ENCODE assay signal across 1 cellular context in the genomic region with DNA sequence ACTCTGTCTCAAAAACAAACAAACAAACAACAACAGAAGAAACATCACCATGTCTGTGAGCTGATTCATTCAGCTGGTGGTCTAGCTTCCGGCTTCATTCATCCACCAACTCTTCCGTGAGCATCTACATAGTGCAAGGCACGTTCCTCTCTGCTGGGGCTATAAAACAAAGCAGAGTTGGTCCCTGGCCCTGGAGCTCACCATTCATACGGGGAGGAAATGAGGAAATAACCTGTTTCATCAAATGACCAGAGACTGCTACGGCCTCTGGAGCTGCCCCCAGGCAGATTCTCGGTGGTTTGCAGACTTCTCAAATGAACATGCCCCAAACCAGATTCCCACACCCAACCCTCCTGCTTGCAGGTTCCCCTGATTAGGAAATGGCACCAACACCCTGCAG.
A peak's percentile ranks its signal among the peaks of the same experiment; 100 is the strongest.
TF ChIP-seq lines count a peak whose summit lies in the region.

No MANE protein-coding gene starts in this region.

TF ChIP-seq in GM12878, 131 proteins besides CTCF, POLR2A, EP300 and RAD21 (continued from another document and continues in another):
- no peak for TF ChIP-seq ZNF687 (IDR thresholded peaks at IDR 0.05)
- TF ChIP-seq TBL1XR1 (IDR thresholded peaks at IDR 0.05; ENCODE audit: low read depth, low read length), result 0 out of 2 replicates have a peak, but pooled peaks have one; percentile 25
- TF ChIP-seq EED (IDR thresholded peaks at IDR 0.05; ENCODE audit: low read depth), result peak; percentile 77
- no peak for TF ChIP-seq BACH1 (IDR thresholded peaks at IDR 0.05; ENCODE audit: borderline replicate concordance)
- no peak for TF ChIP-seq CHD2 (IDR thresholded peaks at IDR 0.05; ENCODE audit: borderline replicate concordance, low read depth, low read length)
- peak; percentile 40; the same call in 1 of the 2 replicates for TF ChIP-seq CREM (IDR thresholded peaks at IDR 0.05; ENCODE audit: low read depth)
- peak; percentile 70 for TF ChIP-seq TCF12 (IDR thresholded peaks at IDR 0.05; ENCODE audit: low read depth, low read length)
- no peak for TF ChIP-seq MYB (IDR thresholded peaks at IDR 0.05; ENCODE audit: borderline replicate concordance, low read depth, low read length)
- no peak for TF ChIP-seq E2F4 (IDR thresholded peaks at IDR 0.05; ENCODE audit: low read depth, low read length)
- no peak for TF ChIP-seq TARDBP (IDR thresholded peaks at IDR 0.05; ENCODE audit: borderline replicate concordance)
- TF ChIP-seq CBFB (IDR thresholded peaks at IDR 0.05; ENCODE audit: low read depth), result 0 out of 2 replicates have a peak, but pooled peaks have one; percentile 26
- TF ChIP-seq CHD1 (IDR thresholded peaks at IDR 0.05; ENCODE audit: low read depth, low read length), result no peak
- TF ChIP-seq SP1 (IDR thresholded peaks at IDR 0.05; ENCODE audit: low read depth, low read length), result peak; percentile 26
- TF ChIP-seq SREBF2 (IDR thresholded peaks at IDR 0.05; ENCODE audit: low read length), result no peak
- TF ChIP-seq, protein P1, sequence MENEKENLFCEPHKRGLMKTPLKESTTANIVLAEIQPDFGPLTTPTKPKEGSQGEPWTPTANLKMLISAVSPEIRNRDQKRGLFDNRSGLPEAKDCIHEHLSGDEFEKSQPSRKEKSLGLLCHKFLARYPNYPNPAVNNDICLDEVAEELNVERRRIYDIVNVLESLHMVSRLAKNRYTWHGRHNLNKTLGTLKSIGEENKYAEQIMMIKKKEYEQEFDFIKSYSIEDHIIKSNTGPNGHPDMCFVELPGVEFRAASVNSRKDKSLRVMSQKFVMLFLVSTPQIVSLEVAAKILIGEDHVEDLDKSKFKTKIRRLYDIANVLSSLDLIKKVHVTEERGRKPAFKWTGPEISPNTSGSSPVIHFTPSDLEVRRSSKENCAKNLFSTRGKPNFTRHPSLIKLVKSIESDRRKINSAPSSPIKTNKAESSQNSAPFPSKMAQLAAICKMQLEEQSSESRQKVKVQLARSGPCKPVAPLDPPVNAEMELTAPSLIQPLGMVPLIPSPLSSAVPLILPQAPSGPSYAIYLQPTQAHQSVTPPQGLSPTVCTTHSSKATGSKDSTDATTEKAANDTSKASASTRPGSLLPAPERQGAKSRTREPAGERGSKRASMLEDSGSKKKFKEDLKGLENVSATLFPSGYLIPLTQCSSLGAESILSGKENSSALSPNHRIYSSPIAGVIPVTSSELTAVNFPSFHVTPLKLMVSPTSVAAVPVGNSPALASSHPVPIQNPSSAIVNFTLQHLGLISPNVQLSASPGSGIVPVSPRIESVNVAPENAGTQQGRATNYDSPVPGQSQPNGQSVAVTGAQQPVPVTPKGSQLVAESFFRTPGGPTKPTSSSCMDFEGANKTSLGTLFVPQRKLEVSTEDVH (IDR thresholded peaks at IDR 0.05; ENCODE audit: low read depth, partially characterized antibody), result no peak
- TF ChIP-seq SIX5 (IDR thresholded peaks at IDR 0.05; ENCODE audit: low read depth, low read length, severe bottlenecking), result no peak
- no peak for TF ChIP-seq POLR2AphosphoS5 (IDR thresholded peaks at IDR 0.05; ENCODE audit: low read length)
- TF ChIP-seq ESRRA (IDR thresholded peaks at IDR 0.05; ENCODE audit: low read length), result no peak
- peak; percentile 43; the same call in 1 of the 2 replicates for TF ChIP-seq JUNB (IDR thresholded peaks at IDR 0.05)
- TF ChIP-seq JUND (IDR thresholded peaks at IDR 0.05; ENCODE audit: low read depth, low read length), result no peak
- TF ChIP-seq, protein P2, sequence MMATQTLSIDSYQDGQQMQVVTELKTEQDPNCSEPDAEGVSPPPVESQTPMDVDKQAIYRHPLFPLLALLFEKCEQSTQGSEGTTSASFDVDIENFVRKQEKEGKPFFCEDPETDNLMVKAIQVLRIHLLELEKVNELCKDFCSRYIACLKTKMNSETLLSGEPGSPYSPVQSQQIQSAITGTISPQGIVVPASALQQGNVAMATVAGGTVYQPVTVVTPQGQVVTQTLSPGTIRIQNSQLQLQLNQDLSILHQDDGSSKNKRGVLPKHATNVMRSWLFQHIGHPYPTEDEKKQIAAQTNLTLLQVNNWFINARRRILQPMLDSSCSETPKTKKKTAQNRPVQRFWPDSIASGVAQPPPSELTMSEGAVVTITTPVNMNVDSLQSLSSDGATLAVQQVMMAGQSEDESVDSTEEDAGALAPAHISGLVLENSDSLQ (IDR thresholded peaks at IDR 0.05), result no peak
- no peak for TF ChIP-seq STAT3 (IDR thresholded peaks at IDR 0.05; ENCODE audit: low read depth, low read length)
- no peak for TF ChIP-seq ZNF24 (IDR thresholded peaks at IDR 0.05)
- no peak for TF ChIP-seq NRF1 (conservative IDR thresholded peaks at IDR 0.05; ENCODE audit: low read depth, low read length)
- no peak for TF ChIP-seq MXI1 (IDR thresholded peaks at IDR 0.05; ENCODE audit: low read depth, low read length)
- no peak for TF ChIP-seq ELK1 (IDR thresholded peaks at IDR 0.05; ENCODE audit: low read depth, low read length)
- TF ChIP-seq ZNF384 (IDR thresholded peaks at IDR 0.05; ENCODE audit: borderline replicate concordance, low read depth, low read length), result no peak
- no peak for TF ChIP-seq RBBP5 (conservative IDR thresholded peaks at IDR 0.05)
- TF ChIP-seq TCF7 (IDR thresholded peaks at IDR 0.05; ENCODE audit: borderline replicate concordance), result no peak
- no peak for TF ChIP-seq ZBTB40 (IDR thresholded peaks at IDR 0.05; ENCODE audit: borderline replicate concordance)
- TF ChIP-seq, protein P3, sequence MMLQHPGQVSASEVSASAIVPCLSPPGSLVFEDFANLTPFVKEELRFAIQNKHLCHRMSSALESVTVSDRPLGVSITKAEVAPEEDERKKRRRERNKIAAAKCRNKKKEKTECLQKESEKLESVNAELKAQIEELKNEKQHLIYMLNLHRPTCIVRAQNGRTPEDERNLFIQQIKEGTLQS (IDR thresholded peaks at IDR 0.05; ENCODE audit: borderline replicate concordance, extremely low read depth, low read depth, low read length), result no peak
- TF ChIP-seq, protein P4, sequence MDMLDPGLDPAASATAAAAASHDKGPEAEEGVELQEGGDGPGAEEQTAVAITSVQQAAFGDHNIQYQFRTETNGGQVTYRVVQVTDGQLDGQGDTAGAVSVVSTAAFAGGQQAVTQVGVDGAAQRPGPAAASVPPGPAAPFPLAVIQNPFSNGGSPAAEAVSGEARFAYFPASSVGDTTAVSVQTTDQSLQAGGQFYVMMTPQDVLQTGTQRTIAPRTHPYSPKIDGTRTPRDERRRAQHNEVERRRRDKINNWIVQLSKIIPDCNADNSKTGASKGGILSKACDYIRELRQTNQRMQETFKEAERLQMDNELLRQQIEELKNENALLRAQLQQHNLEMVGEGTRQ (IDR thresholded peaks at IDR 0.05; ENCODE audit: borderline replicate concordance, low read depth, low read length), result no peak
- TF ChIP-seq ASH2L (IDR thresholded peaks at IDR 0.05; ENCODE audit: borderline replicate concordance, low read depth), result no peak
- TF ChIP-seq WRNIP1 (IDR thresholded peaks at IDR 0.05; ENCODE audit: borderline replicate concordance, low read depth, low read length), result no peak
- TF ChIP-seq HDGF (IDR thresholded peaks at IDR 0.05), result no peak
- TF ChIP-seq ZBTB4 (CRISPR knock-in tag; IDR thresholded peaks at IDR 0.05), result no peak
- peak; percentile 35; the same call in 1 of the 2 replicates for TF ChIP-seq NBN (IDR thresholded peaks at IDR 0.05)
- TF ChIP-seq, protein P5, sequence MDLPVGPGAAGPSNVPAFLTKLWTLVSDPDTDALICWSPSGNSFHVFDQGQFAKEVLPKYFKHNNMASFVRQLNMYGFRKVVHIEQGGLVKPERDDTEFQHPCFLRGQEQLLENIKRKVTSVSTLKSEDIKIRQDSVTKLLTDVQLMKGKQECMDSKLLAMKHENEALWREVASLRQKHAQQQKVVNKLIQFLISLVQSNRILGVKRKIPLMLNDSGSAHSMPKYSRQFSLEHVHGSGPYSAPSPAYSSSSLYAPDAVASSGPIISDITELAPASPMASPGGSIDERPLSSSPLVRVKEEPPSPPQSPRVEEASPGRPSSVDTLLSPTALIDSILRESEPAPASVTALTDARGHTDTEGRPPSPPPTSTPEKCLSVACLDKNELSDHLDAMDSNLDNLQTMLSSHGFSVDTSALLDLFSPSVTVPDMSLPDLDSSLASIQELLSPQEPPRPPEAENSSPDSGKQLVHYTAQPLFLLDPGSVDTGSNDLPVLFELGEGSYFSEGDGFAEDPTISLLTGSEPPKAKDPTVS (IDR thresholded peaks at IDR 0.05; ENCODE audit: low read depth, low read length), result no peak
